15 cellular contexts compared by ENCODE assay signal in genomic region chr15:52143862-52144261, GRCh38. TPM values are rescaled to one million over a fixed set of nuclear protein-coding genes. Genes with fewer than 3 reads are reported as not detected.
A peak's percentile ranks its signal among the peaks of the same experiment; 100 is the strongest.
DNase-seq lines count a peak whose midpoint lies in the region; FAIRE-seq and TF ChIP-seq lines count a peak whose summit lies in the region.
"Had no signal": no experiment of that assay in that cellular context is flagged by ENCODE, and none has a peak within 500 bp of the region (broad histone marks: within the 10 kb centered on the region; RNA-seq: fewer than 3 reads in every experiment).

No MANE protein-coding gene starts in this region.

- H3K27me3 ChIP-seq in stomach = no peaks in the 10 kb centered on the region
- H3K27me3 ChIP-seq: dorsolateral prefrontal cortex had no signal

- no peaks in the 10 kb centered on the region for H3K4me1 ChIP-seq in stomach
- H3K4me1 ChIP-seq: Caco-2 had no signal

- no peak for TF ChIP-seq POLR2A in stomach (IDR thresholded peaks at IDR 0.05)

- DNase-seq in AG09309 (ENCODE audit: low read depth) (peak; percentile 81), HTR-8/SVneo (ENCODE audit: insufficient read length, low spot score) (peak; percentile 91), caudate nucleus (lab: John Stamatoyannopoulos, UW) (peak in 33 of 61 donors; percentile 9 to 73 (median 39)), kidney tubule cell (ENCODE audit: low spot score) (peak; percentile 86), activated T-cell treated with anti-CD3 and anti-CD28 coated beads for 4 hours (no peak), cortex of kidney (lab: John Stamatoyannopoulos, UW) (no peak), NOMO-1 (lab: John Stamatoyannopoulos, UW; ENCODE audit: unreplicated experiment in 2 of 2) (no peak), stomach (no peak)
- DNase-seq: Caco-2, dorsolateral prefrontal cortex, NCI-H1417 treated with DMSO at 0.1 percent for 48 hours had no signal

- no peaks in the 10 kb centered on the region for H3K9me3 ChIP-seq in stomach

- WGBS in stomach, 5 donors = 82 to 90% (median 86%) methylated on average over 11 of the region's 11 CpGs

- no peak for TF ChIP-seq EP300 in stomach (IDR thresholded peaks at IDR 0.05)

- TF ChIP-seq CTCF in AG09309 (IDR thresholded peaks at IDR 0.05; ENCODE audit: control insufficient read depth, insufficient read depth, low read depth, low read length, missing control alignments) (no peak), stomach (IDR thresholded peaks at IDR 0.05) (no peak)

- peaks cover 4 to 64% (median 57%) of the 10 kb centered on the region in 4 donors for H3K36me3 ChIP-seq in stomach

- no peak overlapping the region for H3K4me3 ChIP-seq in AG09309 (ENCODE audit: control insufficient read depth, low read depth, low read length)
- no peak overlapping the region for H3K4me3 ChIP-seq in stomach
- H3K4me3 ChIP-seq: dorsolateral prefrontal cortex had no signal

- FAIRE-seq in HTR-8/SVneo (lab: Jason Lieb, UNC) = peak; percentile 44
- FAIRE-seq: GM18507, keratinocyte had no signal

- no peak overlapping the region for H3K27ac ChIP-seq in caudate nucleus (ENCODE audit: low read depth, low read length)
- H3K27ac ChIP-seq in stomach = no peak overlapping the region
- H3K27ac ChIP-seq: dorsolateral prefrontal cortex, VCaP had no signal

- intact Hi-C loops in stomach (cut with DNase I; ENCODE audit: low total_unique reads) = no loop called here

RNA-seq across cellular contexts. Expression of gene BCL2L10, which starts 31.3 kb away (rescaled TPM):
- total RNA-seq in stomach = 1 to 10 TPM in 1 of 5 donors, under 1 TPM in 1, not detected in 3; 0.92 to 3.2 TPM
- 1 to 10 TPM in 2 of 3 donors, under 1 TPM in 1; 0.75 to 3.4 (median 1.4) TPM for polyA plus RNA-seq in stomach
- total RNA-seq: activated T-helper 17 cell treated with anti-CD3 and anti-CD28 coated beads, Interleukin-2, amount 50 U/mL, for 72 hours had no signal

RNA-seq across cellular contexts. Expression of gene GNB5, which starts 47.3 kb away (rescaled TPM):
- total RNA-seq in stomach = 100 to 1,000 TPM in 1 of 5 donors, 10 to 100 TPM in 2, 1 to 10 TPM in 2; 6.4 to 291 (median 14.0) TPM
- 10 to 100 TPM in 2 of 3 donors, 1 to 10 TPM in 1; 8.1 to 13.6 (median 11.8) TPM for polyA plus RNA-seq in stomach

Comparison
In these comparisons a context has a peak if more than half of its experiments do, and no peak if none do; other contexts are left out.
1. DNase-seq: peak in AG09309 (single experiment), HTR-8/SVneo (single experiment), caudate nucleus (33 of 61) and kidney tubule cell (single experiment); none in activated T-cell treated with anti-CD3 and anti-CD28 coated beads for 4 hours (single experiment), cortex of kidney (single experiment), NOMO-1 (0 of 2) and stomach (single experiment).